ENCODE assay signal across 1 cellular context in genomic region chr17:34383225-34383615, GRCh38.
TF ChIP-seq lines count a peak whose summit lies in the region.

No MANE protein-coding gene starts in this region.

TF ChIP-seq in K562, 482 proteins besides CTCF, POLR2A, EP300 and RAD21 (continued from another document):
- no peak for TF ChIP-seq E2F1 (CRISPR knock-in tag; IDR thresholded peaks at IDR 0.05)
- TF ChIP-seq, protein P1, sequence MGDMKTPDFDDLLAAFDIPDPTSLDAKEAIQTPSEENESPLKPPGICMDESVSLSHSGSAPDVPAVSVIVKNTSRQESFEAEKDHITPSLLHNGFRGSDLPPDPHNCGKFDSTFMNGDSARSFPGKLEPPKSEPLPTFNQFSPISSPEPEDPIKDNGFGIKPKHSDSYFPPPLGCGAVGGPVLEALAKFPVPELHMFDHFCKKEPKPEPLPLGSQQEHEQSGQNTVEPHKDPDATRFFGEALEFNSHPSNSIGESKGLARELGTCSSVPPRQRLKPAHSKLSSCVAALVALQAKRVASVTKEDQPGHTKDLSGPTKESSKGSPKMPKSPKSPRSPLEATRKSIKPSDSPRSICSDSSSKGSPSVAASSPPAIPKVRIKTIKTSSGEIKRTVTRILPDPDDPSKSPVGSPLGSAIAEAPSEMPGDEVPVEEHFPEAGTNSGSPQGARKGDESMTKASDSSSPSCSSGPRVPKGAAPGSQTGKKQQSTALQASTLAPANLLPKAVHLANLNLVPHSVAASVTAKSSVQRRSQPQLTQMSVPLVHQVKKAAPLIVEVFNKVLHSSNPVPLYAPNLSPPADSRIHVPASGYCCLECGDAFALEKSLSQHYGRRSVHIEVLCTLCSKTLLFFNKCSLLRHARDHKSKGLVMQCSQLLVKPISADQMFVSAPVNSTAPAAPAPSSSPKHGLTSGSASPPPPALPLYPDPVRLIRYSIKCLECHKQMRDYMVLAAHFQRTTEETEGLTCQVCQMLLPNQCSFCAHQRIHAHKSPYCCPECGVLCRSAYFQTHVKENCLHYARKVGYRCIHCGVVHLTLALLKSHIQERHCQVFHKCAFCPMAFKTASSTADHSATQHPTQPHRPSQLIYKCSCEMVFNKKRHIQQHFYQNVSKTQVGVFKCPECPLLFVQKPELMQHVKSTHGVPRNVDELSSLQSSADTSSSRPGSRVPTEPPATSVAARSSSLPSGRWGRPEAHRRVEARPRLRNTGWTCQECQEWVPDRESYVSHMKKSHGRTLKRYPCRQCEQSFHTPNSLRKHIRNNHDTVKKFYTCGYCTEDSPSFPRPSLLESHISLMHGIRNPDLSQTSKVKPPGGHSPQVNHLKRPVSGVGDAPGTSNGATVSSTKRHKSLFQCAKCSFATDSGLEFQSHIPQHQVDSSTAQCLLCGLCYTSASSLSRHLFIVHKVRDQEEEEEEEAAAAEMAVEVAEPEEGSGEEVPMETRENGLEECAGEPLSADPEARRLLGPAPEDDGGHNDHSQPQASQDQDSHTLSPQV (IDR thresholded peaks at IDR 0.05) = no peak
- no peak for TF ChIP-seq SP1 (CRISPR knock-in tag; IDR thresholded peaks at IDR 0.05)
- no peak for TF ChIP-seq HDGF (IDR thresholded peaks at IDR 0.05)
- TF ChIP-seq EP400 (IDR thresholded peaks at IDR 0.05) = no peak
- no peak for TF ChIP-seq KAT2B (IDR thresholded peaks at IDR 0.05; ENCODE audit: low read depth, low read length)
- no peak for TF ChIP-seq CLOCK (CRISPR knock-in tag; IDR thresholded peaks at IDR 0.05; ENCODE audit: borderline replicate concordance)
- no peak for TF ChIP-seq BRD4 (IDR thresholded peaks at IDR 0.05)
